28 cellular contexts compared by ENCODE assay signal in the genomic region with DNA sequence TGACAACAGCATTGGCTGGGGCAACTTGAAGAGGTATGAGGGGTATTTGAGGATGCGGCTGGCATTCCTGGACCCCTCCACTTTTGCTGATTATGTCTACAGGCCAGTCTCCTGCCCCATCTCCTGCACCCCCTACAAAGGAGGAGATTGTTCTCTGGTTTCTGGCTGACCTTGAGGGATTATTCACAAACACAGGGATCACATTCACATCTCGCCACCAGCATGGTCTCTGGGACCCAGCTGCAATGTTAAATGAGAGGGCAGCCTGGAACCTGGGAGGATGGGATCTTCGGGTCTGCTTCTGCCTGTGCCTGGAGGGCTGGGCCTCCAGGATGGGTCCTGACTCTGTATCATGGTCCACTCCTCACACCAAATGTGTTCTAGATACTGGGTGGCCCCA. TPM values are rescaled to one million over a fixed set of nuclear protein-coding genes. Genes with fewer than 3 reads are reported as not detected.
"Had no signal": no experiment of that assay in that cellular context is flagged by ENCODE, and none has a peak within 500 bp of the region (broad histone marks: within the 10 kb centered on the region; RNA-seq: fewer than 3 reads in every experiment).

No MANE protein-coding gene starts in this region.

- H3K4me1 Mint-ChIP-seq: stimulated activated naive CD8-positive, alpha-beta T cell treated with anti-CD3 and anti-CD28 coated beads, Interleukin-15, amount 100 ng/mL, for 72 hours had no signal

- H3K9me3 ChIP-seq: lower lobe of right lung, mucosa of descending colon, ovary, psoas muscle, suprapubic skin, transverse colon had no signal

- H3K4me3 Mint-ChIP-seq: naive B cell; nephron progenitor cell; stimulated activated naive CD8-positive, alpha-beta T cell treated with anti-CD3 and anti-CD28 coated beads, Interleukin-15, amount 100 ng/mL, for 72 hours had no signal

- H3K4me3 ChIP-seq: dorsolateral prefrontal cortex, left ventricle myocardium inferior, lower lobe of right lung, mucosa of descending colon, ovary, psoas muscle, suprapubic skin, transverse colon had no signal

- H3K4me1 ChIP-seq: lower lobe of right lung, psoas muscle, transverse colon had no signal

- H3K36me3 ChIP-seq: left ventricle myocardium inferior, lower lobe of right lung, ovary, suprapubic skin, transverse colon had no signal

- ATAC-seq: left colon; lower lobe of right lung; mucosa of descending colon; psoas muscle; right cardiac atrium; stimulated activated naive CD8-positive, alpha-beta T cell treated with anti-CD3 and anti-CD28 coated beads, Interleukin-15, amount 100 ng/mL, for 72 hours had no signal

- H3K27me3 ChIP-seq: ovary, suprapubic skin, transverse colon had no signal

- DNase-seq: central memory CD4-positive, alpha-beta T cell; dorsolateral prefrontal cortex; effector CD4-positive, alpha-beta T cell; head of caudate nucleus; hippocampal formation; kidney glomerular epithelial cell; left colon; left ventricle myocardium inferior; lower lobe of right lung; mucosa of descending colon; naive B cell; nephron progenitor cell; occipital lobe; ovary; posterior cingulate gyrus; psoas muscle; right cardiac atrium; small intestine; stimulated activated CD4-positive, alpha-beta T cell treated with anti-CD3 and anti-CD28 coated beads, Interleukin-15, amount 100 ng/mL, for 24 hours; stimulated activated CD4-positive, alpha-beta T cell treated with anti-CD3 and anti-CD28 coated beads, Interleukin-2, amount 100 ng/mL, for 48 hours; stimulated activated CD8-positive, alpha-beta memory T cell treated with anti-CD3 and anti-CD28 coated beads, Interleukin-4, amount 100 ng/mL, for 48 hours; stimulated activated naive CD4-positive, alpha-beta T cell; stimulated activated naive CD8-positive, alpha-beta T cell treated with anti-CD3 and anti-CD28 coated beads, Interleukin-15, amount 100 ng/mL, for 72 hours; transverse colon had no signal

- H3K27ac Mint-ChIP-seq: nephron progenitor cell; stimulated activated naive CD8-positive, alpha-beta T cell treated with anti-CD3 and anti-CD28 coated beads, Interleukin-15, amount 100 ng/mL, for 72 hours had no signal

- H3K27ac ChIP-seq: dorsolateral prefrontal cortex, left ventricle myocardium inferior, lower lobe of right lung, ovary, psoas muscle, suprapubic skin, transverse colon had no signal

RNA-seq across cellular contexts. Expression of gene MYEOV, which starts 32.8 kb away (rescaled TPM):
- total RNA-seq: cerebellum, frontal cortex, left ventricle myocardium inferior, occipital lobe, urinary bladder had no signal
